In the genomic region with DNA sequence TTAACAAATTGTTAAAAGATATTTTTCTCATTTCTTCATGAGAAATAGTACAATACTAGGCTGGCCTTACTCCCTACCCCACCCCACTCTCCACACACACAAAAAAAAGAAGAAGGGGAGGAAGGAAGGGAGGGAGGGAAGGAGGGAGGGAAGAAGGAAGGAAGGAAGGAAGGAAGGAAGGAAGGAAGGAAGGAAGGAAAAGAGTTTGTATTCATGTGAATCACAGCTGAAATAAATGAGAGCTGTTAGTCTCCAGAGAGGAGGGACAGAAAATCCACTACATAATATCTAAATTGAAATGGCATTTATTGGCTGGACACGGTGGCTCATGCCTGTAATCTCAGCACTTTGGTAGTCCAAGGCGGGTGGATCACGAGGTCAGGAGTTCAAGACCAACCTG, we compare ENCODE assay signal across 21 cellular contexts.
"Had no signal": no experiment of that assay in that cellular context is flagged by ENCODE, and none has a peak within 500 bp of the region (broad histone marks: within the 10 kb centered on the region; RNA-seq: fewer than 3 reads in every experiment).

No MANE protein-coding gene starts in this region.

- DNase-seq: Karpas-422, KG1, MG63, NCI-H1092, NCI-H1105 treated with DMSO at 0.1 percent for 48 hours, NCI-H1417 treated with DMSO at 0.1 percent for 48 hours, NCI-H146, NCI-H1694 treated with DMSO at 0.1 percent for 48 hours, NCI-H1930, NCI-H2081, NCI-H2107, NCI-H2227 treated with DMSO at 0.1 percent for 48 hours, NCI-H524, NCI-H526 treated with DMSO at 0.1 percent for 48 hours, NCI-H748 treated with DMSO at 0.1 percent for 48 hours, SHP77, T-helper 1 cell had no signal

- H3K27me3 ChIP-seq: MG63 had no signal

- H3K27ac ChIP-seq: HL-60, RWPE1 had no signal

- ATAC-seq: Panc1, SK-N-SH treated with all-trans-retinoic acid at 6 μM for 48 hours had no signal

- H3K9me3 ChIP-seq: MG63 had no signal

- H3K4me3 ChIP-seq: MG63 had no signal
